Comparison of ENCODE assay signal across 27 cellular contexts in genomic region chrX:117996408-117996807, GRCh38.
"Had no signal": no experiment of that assay in that cellular context is flagged by ENCODE, and none has a peak within 500 bp of the region (broad histone marks: within the 10 kb centered on the region; RNA-seq: fewer than 3 reads in every experiment).

No MANE protein-coding gene starts in this region.

- H3K4me3 Mint-ChIP-seq: dendritic cell treated with granulocyte-macrophage colony-stimulating factor and Interleukin-4, amounts not matched to agents 40 ng/mL and 50 ng/mL, for 4 days; endodermal cell; mesothelial cell of epicardium; naive B cell; natural killer cell treated with Interleukin-12 subunit alpha and Interleukin-12 subunit beta and Interleukin-15 and Interleukin-18, amount 100 ng/mL, for 72 hours; neural crest cell; stimulated activated naive CD8-positive, alpha-beta T cell treated with anti-CD3 and anti-CD28 coated beads, Interleukin-15, amount 100 ng/mL, for 72 hours had no signal

- H3K4me1 ChIP-seq: colonic mucosa, gastrocnemius medialis, parathyroid adenoma, sigmoid colon, suprapubic skin, transverse colon, upper lobe of right lung, uterus had no signal

- H3K9ac ChIP-seq: parathyroid adenoma had no signal

- H3K4me3 ChIP-seq: colonic mucosa, gastrocnemius medialis, lung, mucosa of descending colon, right atrium auricular region, sigmoid colon, suprapubic skin, transverse colon, upper lobe of right lung, uterus had no signal

- H3K9me3 Mint-ChIP-seq: dendritic cell treated with granulocyte-macrophage colony-stimulating factor and Interleukin-4, amounts not matched to agents 40 ng/mL and 50 ng/mL, for 4 days; natural killer cell treated with Interleukin-12 subunit alpha and Interleukin-12 subunit beta and Interleukin-15 and Interleukin-18, amount 100 ng/mL, for 72 hours; stimulated activated naive CD8-positive, alpha-beta T cell treated with anti-CD3 and anti-CD28 coated beads, Interleukin-15, amount 100 ng/mL, for 72 hours had no signal

- H3K4me1 Mint-ChIP-seq: naive B cell; neural crest cell; stimulated activated naive CD8-positive, alpha-beta T cell treated with anti-CD3 and anti-CD28 coated beads, Interleukin-15, amount 100 ng/mL, for 72 hours had no signal

- H3K27me3 ChIP-seq: colonic mucosa, gastrocnemius medialis, right atrium auricular region, sigmoid colon, suprapubic skin, transverse colon, upper lobe of right lung, uterus had no signal

- H3K36me3 Mint-ChIP-seq: mesothelial cell of epicardium; naive B cell; natural killer cell treated with Interleukin-12 subunit alpha and Interleukin-12 subunit beta and Interleukin-15 and Interleukin-18, amount 100 ng/mL, for 72 hours had no signal

- DNase-seq: colonic mucosa; effector CD8-positive, alpha-beta T cell; endodermal cell; erythroblast; gastrocnemius medialis; kidney; mesenchymal stem cell; naive B cell; sigmoid colon; stimulated activated CD4-positive, alpha-beta T cell treated with anti-CD3 and anti-CD28 coated beads, Interleukin-15, amount 100 ng/mL, for 24 hours; stimulated activated CD4-positive, alpha-beta T cell treated with anti-CD3 and anti-CD28 coated beads, Interleukin-2, amount 100 ng/mL, for 48 hours; stimulated activated CD8-positive, alpha-beta memory T cell treated with anti-CD3 and anti-CD28 coated beads, Interleukin-4, amount 100 ng/mL, for 48 hours; stimulated activated naive CD4-positive, alpha-beta T cell; stimulated activated naive CD8-positive, alpha-beta T cell treated with anti-CD3 and anti-CD28 coated beads, Interleukin-15, amount 100 ng/mL, for 72 hours; transverse colon; upper lobe of right lung; uterus had no signal

- ATAC-seq: gastrocnemius medialis; mucosa of descending colon; natural killer cell treated with Interleukin-12 subunit alpha and Interleukin-12 subunit beta and Interleukin-15 and Interleukin-18, amount 100 ng/mL, for 72 hours; stimulated activated naive CD8-positive, alpha-beta T cell treated with anti-CD3 and anti-CD28 coated beads, Interleukin-15, amount 100 ng/mL, for 72 hours; upper lobe of right lung had no signal

- H2AFZ ChIP-seq: parathyroid adenoma had no signal

- H3K9me3 ChIP-seq: colonic mucosa, gastrocnemius medialis, mucosa of descending colon, right atrium auricular region, sigmoid colon, suprapubic skin, transverse colon, upper lobe of right lung, uterus had no signal

- H3K36me3 ChIP-seq: colonic mucosa, gastrocnemius medialis, right atrium auricular region, sigmoid colon, suprapubic skin, transverse colon, upper lobe of right lung, uterus had no signal

- H3K79me2 ChIP-seq: parathyroid adenoma had no signal

- H3K27ac Mint-ChIP-seq: dendritic cell treated with granulocyte-macrophage colony-stimulating factor and Interleukin-4, amounts not matched to agents 40 ng/mL and 50 ng/mL, for 4 days; endodermal cell; naive B cell; natural killer cell treated with Interleukin-12 subunit alpha and Interleukin-12 subunit beta and Interleukin-15 and Interleukin-18, amount 100 ng/mL, for 72 hours; progenitor cell of endocrine pancreas; stimulated activated naive CD8-positive, alpha-beta T cell treated with anti-CD3 and anti-CD28 coated beads, Interleukin-15, amount 100 ng/mL, for 72 hours had no signal

- H3K27ac ChIP-seq: colonic mucosa, gastrocnemius medialis, parathyroid adenoma, right atrium auricular region, sigmoid colon, suprapubic skin, transverse colon, upper lobe of right lung, uterus had no signal

- H3K27me3 Mint-ChIP-seq: dendritic cell treated with granulocyte-macrophage colony-stimulating factor and Interleukin-4, amounts not matched to agents 40 ng/mL and 50 ng/mL, for 4 days; naive B cell; natural killer cell treated with Interleukin-12 subunit alpha and Interleukin-12 subunit beta and Interleukin-15 and Interleukin-18, amount 100 ng/mL, for 72 hours; progenitor cell of endocrine pancreas; stimulated activated naive CD8-positive, alpha-beta T cell treated with anti-CD3 and anti-CD28 coated beads, Interleukin-15, amount 100 ng/mL, for 72 hours had no signal
